Comparison of ENCODE assay signal across 8 cellular contexts in the genomic region with DNA sequence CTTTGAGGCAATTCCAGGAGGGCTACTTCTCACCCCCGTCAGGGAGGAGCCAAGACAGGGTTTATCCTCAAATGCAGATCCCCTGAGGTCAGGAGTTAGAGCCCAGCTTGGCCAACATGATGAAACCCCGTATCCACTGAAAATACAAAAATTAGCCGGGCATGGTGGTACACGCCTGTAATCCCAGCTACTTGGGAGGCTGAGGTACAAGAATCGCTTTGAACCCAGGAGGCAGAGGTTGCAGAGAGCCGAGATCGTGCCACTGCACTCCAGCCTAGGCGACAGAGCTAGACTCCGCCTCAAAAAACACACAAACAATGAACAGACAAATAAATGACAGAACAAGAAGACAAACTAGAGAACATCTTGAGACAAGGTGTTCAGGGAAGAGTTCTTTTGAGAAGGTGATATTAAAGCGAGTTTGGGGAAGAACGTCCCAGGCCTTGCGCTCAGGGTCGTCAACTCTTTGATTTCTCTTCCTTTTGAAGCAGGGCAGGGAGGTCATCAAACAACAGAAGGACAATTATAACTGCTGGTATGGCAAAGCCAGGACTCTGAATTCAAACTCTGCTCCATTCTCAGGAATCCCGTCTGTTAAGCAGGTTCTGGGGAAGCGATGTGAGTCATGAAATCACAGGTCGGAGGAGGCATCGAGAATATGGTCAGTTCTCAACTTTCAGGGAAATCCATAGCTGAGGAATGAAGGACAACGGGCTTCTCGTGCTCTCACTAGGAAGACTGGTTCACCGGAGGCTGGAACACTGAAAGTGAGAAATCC. TPM values are rescaled to one million over a fixed set of nuclear protein-coding genes. Genes with fewer than 3 reads are reported as not detected.
DNase-seq lines count a peak whose midpoint lies in the region; FAIRE-seq and TF ChIP-seq lines count a peak whose summit lies in the region.

No MANE protein-coding gene starts in this region.

- TF ChIP-seq POLR2A in ovary (IDR thresholded peaks at IDR 0.05), result no peak

- no peak for TF ChIP-seq EP300 in ovary (IDR thresholded peaks at IDR 0.05)

- peaks cover 11% of the 10 kb centered on the region; the same call in 1 of the 2 replicates for H4K20me1 ChIP-seq in GM23248 (ENCODE audit: insufficient read depth)

- H3K9me3 ChIP-seq in GM23248 (ENCODE audit: low read depth) (no peaks in the 10 kb centered on the region), esophagus (ENCODE audit: control insufficient read depth in 2 of 2, insufficient read depth in 1 of 2, low read depth in 1 of 2, low read length in 1 of 2) (no peaks in the 10 kb centered on the region), ovary (no peaks in the 10 kb centered on the region)

- no peaks in the 10 kb centered on the region for H3K9me2 ChIP-seq in GM23248 (ENCODE audit: insufficient read depth)

- intact Hi-C loops in ovary (cut with DNase I), result loop anchor here in 3 of 4 donors (10.0 kb wide), 1 partner anchor 72 kb away; no protein-coding TSS in a partner anchor

- in situ Hi-C loops in GM23248 (cut with MboI), result no loop called here

- H3K4me1 ChIP-seq in GM23248 (ENCODE audit: insufficient read depth) (peaks cover 15% of the 10 kb centered on the region), esophagus (ENCODE audit: control insufficient read depth in 2 of 2, insufficient read depth in 2 of 2, low read length in 1 of 2) (peaks cover 0 to 4% of the 10 kb centered on the region in 2 donors), ovary (ENCODE audit: insufficient read depth) (peaks cover 7% of the 10 kb centered on the region)

- no peak for FAIRE-seq in HTR-8/SVneo (lab: Jason Lieb, UNC)

- 34 to 41% methylated on average over 20 of the region's 20 CpGs for WGBS in GM23248 (ENCODE audit: low coverage in 1 of 2, low lambda C conversion rate in 2 of 2, missing lambda C conversion rate in 2 of 2), 2 experiments
- 35 to 36% methylated on average over 20 of the region's 20 CpGs for WGBS in esophagus, 2 donors
- WGBS in ovary, 3 donors, result 38 to 44% (median 39%) methylated on average over 20 of the region's 20 CpGs

- H3K9ac ChIP-seq in GM23248, result peak overlapping the region; percentile 89

- H3K27me3 ChIP-seq in GM23248 (replicated peaks; ENCODE audit: insufficient read depth), result no peaks in the 10 kb centered on the region
- no peaks in the 10 kb centered on the region for H3K27me3 ChIP-seq in esophagus (ENCODE audit: control insufficient read depth in 1 of 2, insufficient read depth in 2 of 2, low read length in 2 of 2)
- no peaks in the 10 kb centered on the region for H3K27me3 ChIP-seq in ovary

- H3K4me2 ChIP-seq in GM23248 (ENCODE audit: unreplicated experiment), result peak overlapping the region; percentile 83

- H2AFZ ChIP-seq in GM23248, result peak overlapping the region; percentile 93

- no peak for TF ChIP-seq CTCF in ovary (IDR thresholded peaks at IDR 0.05)

- H3F3A ChIP-seq in GM23248 (ENCODE audit: insufficient read depth), result peaks cover 17% of the 10 kb centered on the region

- H3K36me3 ChIP-seq in GM23248 (ENCODE audit: low read depth) (no peaks in the 10 kb centered on the region), esophagus (ENCODE audit: control insufficient read depth in 2 of 2, insufficient read depth in 2 of 2, low read length in 1 of 2) (no peaks in the 10 kb centered on the region), ovary (no peaks in the 10 kb centered on the region)

- peak; percentile 64 for DNase-seq in GM23248
- DNase-seq in RKO (ENCODE audit: low spot score), result peak; percentile 70
- DNase-seq in ovary, result no peak
- no peak for DNase-seq in HTR-8/SVneo (ENCODE audit: insufficient read length, low spot score)
- no peak for DNase-seq in central memory CD4-positive, alpha-beta T cell
- no peak for DNase-seq in GM19240 (ENCODE audit: insufficient read length, low spot score)
- no peak for DNase-seq in iPS-NIHi11 (ENCODE audit: low spot score)

- H3K4me3 ChIP-seq in GM23248 (peak overlapping the region; percentile 94), esophagus (ENCODE audit: low read depth in 1 of 2, low read length in 2 of 2) (peak overlapping the region; percentile 57 to 80), ovary (peak overlapping the region; percentile 70)

- H3K79me2 ChIP-seq in GM23248 (ENCODE audit: insufficient read depth), result peaks cover 48% of the 10 kb centered on the region

- peak overlapping the region; percentile 75 for H3K27ac ChIP-seq in GM23248
- peak overlapping the region; percentile 86 to 93 for H3K27ac ChIP-seq in esophagus (ENCODE audit: low read depth in 2 of 2, low read length in 1 of 2)
- H3K27ac ChIP-seq in ovary, result peak overlapping the region in 1 of 2 donors; percentile 56

RNA-seq across cellular contexts. Expression of gene RALY, which starts 1.4 kb away (rescaled TPM):
- total RNA-seq in GM23248 (2014; rRNA removed; shearing (Covaris generic)), result 65.4 and 66.3 TPM in 2 replicates
- polyA plus RNA-seq in GM23248 (2016; fragmentation: Nextera tagmentation; extraction: Ambion mirVana) (107 and 113 TPM in 2 replicates), esophagus (100 to 1,000 TPM in 1 of 2 donors, 10 to 100 TPM in 1; 90.6 to 118 TPM), ovary (100 to 1,000 TPM in 1 of 2 donors, 10 to 100 TPM in 1; 68.9 to 131 TPM)
- 100 to 1,000 TPM in 4 of 7 donors, 10 to 100 TPM in 3; 51.7 to 124 (median 105) TPM for total RNA-seq in ovary

Comparison
In these comparisons a context has a peak if more than half of its experiments do, and no peak if none do; other contexts are left out.
1. DNase-seq: peak in GM23248 (single experiment) and RKO (single experiment); none in ovary (0 of 5), HTR-8/SVneo (single experiment), central memory CD4-positive, alpha-beta T cell (single experiment), GM19240 (single experiment) and iPS-NIHi11 (single experiment).
2. Peak in every context shown above with its lines, with median percentiles within 50 percentile points of each other: H3K4me3 ChIP-seq.